18 cellular contexts compared by ENCODE assay signal in genomic region chr11:79925570-79925969, GRCh38.
A peak's percentile ranks its signal among the peaks of the same experiment; 100 is the strongest.
DNase-seq lines count a peak whose midpoint lies in the region; ATAC-seq and TF ChIP-seq lines count a peak whose summit lies in the region.
"Had no signal": no experiment of that assay in that cellular context is flagged by ENCODE, and none has a peak within 500 bp of the region (broad histone marks: within the 10 kb centered on the region; RNA-seq: fewer than 3 reads in every experiment).

No MANE protein-coding gene starts in this region.

- no peak for TF ChIP-seq CTCF in suprapubic skin (IDR thresholded peaks at IDR 0.05)

- H3K27me3 ChIP-seq in suprapubic skin, result no peaks in the 10 kb centered on the region
- H3K27me3 ChIP-seq: thyroid gland had no signal

- no peak for TF ChIP-seq POLR2A in suprapubic skin (IDR thresholded peaks at IDR 0.05)

- no peaks in the 10 kb centered on the region for H3K36me3 ChIP-seq in suprapubic skin
- H3K36me3 ChIP-seq: thyroid gland had no signal

- DNase-seq in suprapubic skin (ENCODE audit: low spot score in 2 of 2), result no peak
- no peak for DNase-seq in islet precursor cell
- DNase-seq in SKM-1 treated with dmso at 0.1 percent for 144 hours (lab: John Stamatoyannopoulos, UW; ENCODE audit: unreplicated experiment), result no peak
- no peak for DNase-seq in activated CD4-positive, alpha-beta T cell treated with anti-CD3 and anti-CD28 coated beads for 4 hours
- DNase-seq: activated CD4-positive, alpha-beta T cell treated with anti-CD3 and anti-CD28 coated beads, Interleukin-2, amount 10 ng/mL, durations not matched to agents 24 days and 14 days; activated T-cell treated with anti-CD3 and anti-CD28 coated beads, Interleukin-2, amount 50 U/mL, for 4 hours; Calu3; kidney glomerular epithelial cell; NCI-H1105; NCI-H446; posterior cingulate gyrus; T-helper 17 cell; thyroid gland had no signal

- no peaks in the 10 kb centered on the region for H3K4me1 ChIP-seq in suprapubic skin
- H3K4me1 ChIP-seq: thyroid gland had no signal

- no peak overlapping the region for H3K27ac ChIP-seq in suprapubic skin
- H3K27ac ChIP-seq: epithelial cell of prostate, thyroid gland had no signal

- ATAC-seq in GM18498 (IDR thresholded peaks at IDR 0.05; ENCODE audit: unreplicated experiment) (peak; percentile 92), GM19452 (IDR thresholded peaks at IDR 0.05; ENCODE audit: unreplicated experiment) (peak; percentile 99), HG02798 (IDR thresholded peaks at IDR 0.05; ENCODE audit: poor library complexity, unreplicated experiment) (peak; percentile 41), HG03432 (IDR thresholded peaks at IDR 0.05; ENCODE audit: unreplicated experiment) (peak; percentile 92)
- ATAC-seq: activated T-cell treated with anti-CD3 and anti-CD28 coated beads, Interleukin-2, amount 50 U/mL, for 4 hours; T-helper 17 cell had no signal

- TF ChIP-seq EP300 in suprapubic skin (IDR thresholded peaks at IDR 0.05), result no peak

- H3K9me3 ChIP-seq in suprapubic skin, result no peaks in the 10 kb centered on the region
- H3K9me3 ChIP-seq: thyroid gland had no signal

- H3K4me3 ChIP-seq in suprapubic skin, result no peak overlapping the region
- H3K4me3 ChIP-seq: thyroid gland had no signal

- WGBS in suprapubic skin, result 91% methylated on average over 3 of the region's 3 CpGs

Comparison
In these comparisons a context has a peak if more than half of its experiments do, and no peak if none do; other contexts are left out.
1. ATAC-seq: peak in every context shown above with its lines; median percentile 99 in GM19452; 92 in GM18498; 92 in HG03432; 41 in HG02798.